18 cellular contexts compared by ENCODE assay signal in the genomic region with DNA sequence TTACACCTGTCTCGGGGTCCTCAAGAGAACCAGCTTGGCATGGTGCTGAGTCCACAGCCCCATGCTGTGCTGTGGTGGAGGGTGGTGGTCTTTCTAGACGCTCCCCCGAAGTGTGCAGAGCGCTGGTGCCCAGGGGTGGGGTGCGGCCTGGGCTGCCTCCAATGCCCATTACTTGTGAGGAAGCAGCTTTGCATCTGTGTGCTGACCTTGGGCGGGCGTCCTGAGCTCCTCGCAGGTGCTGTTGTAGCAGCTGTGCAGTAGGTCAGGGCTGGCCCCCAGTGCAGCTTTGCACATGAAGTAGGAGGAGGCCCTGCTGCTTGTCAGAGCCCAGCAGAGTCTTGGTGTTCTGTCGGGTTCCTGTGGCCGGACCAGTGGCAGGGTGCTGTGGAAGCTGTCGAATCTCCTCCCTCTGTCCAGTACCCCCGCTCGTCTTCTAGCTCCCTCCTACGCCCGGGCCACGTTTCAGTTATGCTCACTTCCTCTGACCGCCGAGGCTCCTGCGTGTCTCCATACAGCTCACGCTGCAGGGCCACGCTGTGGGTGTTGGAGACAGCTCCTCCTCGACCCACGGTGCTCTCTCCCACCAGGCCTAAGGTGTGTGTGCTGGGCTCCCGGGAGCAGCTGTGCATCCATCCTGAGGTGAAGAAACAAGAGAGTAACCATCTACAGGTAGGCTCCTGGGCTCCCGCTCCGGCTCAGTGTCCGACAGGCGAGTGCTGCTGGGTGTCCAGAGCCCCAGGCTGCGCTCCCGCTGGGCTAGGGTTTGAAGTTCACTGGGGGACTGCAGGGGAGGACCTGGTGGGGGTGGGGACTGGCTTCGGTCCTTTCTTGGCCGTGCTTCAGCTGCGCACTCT. TPM values are rescaled to one million over a fixed set of nuclear protein-coding genes. Genes with fewer than 3 reads are reported as not detected.
DNase-seq lines count a peak whose midpoint lies in the region; ATAC-seq, FAIRE-seq and TF ChIP-seq lines count a peak whose summit lies in the region.
"Had no signal": no experiment of that assay in that cellular context is flagged by ENCODE, and none has a peak within 500 bp of the region (broad histone marks: within the 10 kb centered on the region; RNA-seq: fewer than 3 reads in every experiment).

No MANE protein-coding gene starts in this region.

- H2AFZ ChIP-seq in K562 (ENCODE audit: low read depth, low read length), result no peak overlapping the region

- no TSS peak for BruUV-seq in K562 (replicated peaks; lab: Mats Ljungman, UMichigan)

- H3K4me3 Mint-ChIP-seq in nephron, result peak overlapping the region; percentile 30 to 57 (median 36)
- H3K4me3 Mint-ChIP-seq in progenitor cell of endocrine pancreas (ENCODE audit: low read depth), result no peak overlapping the region
- H3K4me3 Mint-ChIP-seq: B cell; CD4-positive, alpha-beta memory T cell had no signal

- TF ChIP-seq RAD21 in K562 (CRISPR knock-in tag; conservative IDR thresholded peaks at IDR 0.05 in 1 of 2, IDR thresholded peaks at IDR 0.05 in 1 of 2), result no peak

- H3K4me2 ChIP-seq in K562 (ENCODE audit: insufficient read depth, low read length), result no peak overlapping the region

- CTCF ChIA-PET in K562 (lab: Yijun Ruan, JAX; ENCODE audit: low intra/inter-chr PET ratio), result no interaction called here

- DNase-seq in H7, result peak; percentile 32
- DNase-seq in K562 (ENCODE audit: extremely low read depth in 1 of 4, low spot score in 3 of 4), result no peak
- no peak for DNase-seq in progenitor cell of endocrine pancreas (ENCODE audit: low spot score, unreplicated experiment)
- no peak for DNase-seq in HuH-7 (ENCODE audit: low spot score)
- no peak for DNase-seq in mucosa of descending colon
- DNase-seq: C1 segment of cervical spinal cord; CD4-positive, alpha-beta memory T cell; DMS79; GOT3 had no signal

- H3K79me2 ChIP-seq in K562 (ENCODE audit: control insufficient read depth, insufficient read depth, low read length), result peaks cover 22% of the 10 kb centered on the region

- H3K9ac ChIP-seq in K562 (ENCODE audit: insufficient read depth in 1 of 2, low read depth in 2 of 2, low read length in 2 of 2), result peak overlapping the region in 1 of 2 experiments; percentile 47; a peak in 1 of 4 replicates

- in situ Hi-C loops in K562 (cut with MboI), result no loop called here

- H3K27ac ChIP-seq in K562 (ENCODE audit: extremely low read depth, low read depth, low read length), result no peak overlapping the region
- H3K27ac ChIP-seq: HL-60 had no signal

- H3K4me1 ChIP-seq in K562 (replicated peaks in 1 of 2; ENCODE audit: control insufficient read depth in 2 of 2, insufficient read depth in 2 of 2, low read length in 2 of 2), result peaks cover 10 to 47% of the 10 kb centered on the region in 2 experiments; a peak in 4 of 5 replicates
- H3K4me1 ChIP-seq in mucosa of descending colon (ENCODE audit: low read depth), result peaks cover 12% of the 10 kb centered on the region

- peaks cover 3% of the 10 kb centered on the region; the same call in 1 of the 2 replicates for H3K36me3 ChIP-seq in H7 (replicated peaks; ENCODE audit: control insufficient read depth, insufficient read depth, low read length)
- H3K36me3 ChIP-seq in K562 (ENCODE audit: control insufficient read depth, insufficient read depth, low read length), result peaks cover 71% of the 10 kb centered on the region; the same call in 2 of the 3 replicates
- no peaks in the 10 kb centered on the region for H3K36me3 ChIP-seq in mucosa of descending colon (ENCODE audit: low read depth)

- 90% methylated on average over 23 of the region's 33 CpGs for WGBS in K562 (ENCODE audit: insufficient coverage, low coverage, missing lambda C conversion rate)

- H3K9me1 ChIP-seq in K562 (ENCODE audit: control insufficient read depth, insufficient read depth, low read length), result peaks cover 3% of the 10 kb centered on the region

- no peak for FAIRE-seq in K562 (lab: Jason Lieb, UNC)
- FAIRE-seq: A204.1, GM12878, GM18507 had no signal

- peaks cover 19% of the 10 kb centered on the region for H3K36me3 Mint-ChIP-seq in nephron (ENCODE audit: low read depth)
- peaks cover 3% of the 10 kb centered on the region for H3K36me3 Mint-ChIP-seq in progenitor cell of endocrine pancreas (ENCODE audit: insufficient read depth)

- H3K27ac Mint-ChIP-seq in nephron, result no peak overlapping the region
- peak overlapping the region; percentile 60 for H3K27ac Mint-ChIP-seq in progenitor cell of endocrine pancreas
- H3K27ac Mint-ChIP-seq: B cell; CD4-positive, alpha-beta memory T cell had no signal

- no peaks in the 10 kb centered on the region for H4K20me1 ChIP-seq in K562 (replicated peaks; ENCODE audit: control insufficient read depth, insufficient read depth, low read length)

- H3K4me1 Mint-ChIP-seq in nephron (peaks cover 21% of the 10 kb centered on the region), progenitor cell of endocrine pancreas (ENCODE audit: low read depth) (peaks cover 15% of the 10 kb centered on the region)

- no peak for ATAC-seq in K562
- no peak for ATAC-seq in GM21528 (IDR thresholded peaks at IDR 0.05; ENCODE audit: low FRiP score, unreplicated experiment)
- ATAC-seq in mucosa of descending colon, result no peak
- ATAC-seq: GM12878 had no signal

- H3K9me3 ChIP-seq in K562 (replicated peaks; ENCODE audit: control insufficient read depth, insufficient read depth, low read depth, low read length), result no peaks in the 10 kb centered on the region
- H3K9me3 ChIP-seq in mucosa of descending colon, result no peaks in the 10 kb centered on the region
- H3K9me3 ChIP-seq: HAP-1 had no signal

- no peak for TF ChIP-seq POLR2A in K562 (conservative IDR thresholded peaks at IDR 0.05)

- H3K4me3 ChIP-seq in H7 (ENCODE audit: insufficient read depth, low read depth, low read length) (no peak overlapping the region), K562 (no peak overlapping the region), mucosa of descending colon (no peak overlapping the region)
- H3K4me3 ChIP-seq: GM12878, HAP-1 had no signal

- TF ChIP-seq CTCF in K562 (IDR thresholded peaks at IDR 0.05 in 2 of 3, conservative IDR thresholded peaks at IDR 0.05 in 1 of 3; ENCODE audit: insufficient read depth in 2 of 3, low read depth in 1 of 3, low read length in 3 of 3) (no peak), nephron (IDR thresholded peaks at IDR 0.05; ENCODE audit: unreplicated experiment in 3 of 3) (no peak), progenitor cell of endocrine pancreas (IDR thresholded peaks at IDR 0.05; ENCODE audit: unreplicated experiment) (no peak), mucosa of descending colon (IDR thresholded peaks at IDR 0.05) (no peak)

- no peak for TF ChIP-seq EP300 in K562 (IDR thresholded peaks at IDR 0.05; ENCODE audit: low read length)

- no peaks in the 10 kb centered on the region for H3K27me3 ChIP-seq in H7 (ENCODE audit: control insufficient read depth, insufficient read depth, low read length)
- H3K27me3 ChIP-seq in K562 (ENCODE audit: control insufficient read depth in 2 of 2, insufficient read depth in 2 of 2, low read length in 2 of 2), result no peaks in the 10 kb centered on the region

- intact Hi-C loops in K562 (cut with micrococcal nuclease), result no loop called here
- intact Hi-C loops in mucosa of descending colon (cut with DNase I, micrococcal nuclease), result no loop called here

- POLR2A ChIA-PET in K562 (lab: Yijun Ruan, JAX), result interaction anchor here (0.6 to 1.7 kb wide), 4 partner anchors 10 to 133 kb away, joined by 3 read pairs; no protein-coding TSS in a partner anchor

- H3K27me3 Mint-ChIP-seq in nephron (ENCODE audit: low read depth) (no peaks in the 10 kb centered on the region), progenitor cell of endocrine pancreas (no peaks in the 10 kb centered on the region)
- H3K27me3 Mint-ChIP-seq: B cell; CD4-positive, alpha-beta memory T cell had no signal

- H3K9me3 Mint-ChIP-seq in nephron (no peaks in the 10 kb centered on the region), progenitor cell of endocrine pancreas (ENCODE audit: low read depth) (no peaks in the 10 kb centered on the region)
- H3K9me3 Mint-ChIP-seq: CD4-positive, alpha-beta memory T cell had no signal

RNA-seq across cellular contexts. Expression of gene RTEL1, which starts 4.1 kb away (rescaled TPM):
- total RNA-seq in H7 (2014; rRNA removed; shearing (Covaris generic)), result 15.1 and 22.4 TPM in 2 replicates
- total RNA-seq in K562 (2011; cell fraction: chromatin; rRNA removed; ENCODE audit: low replicate concordance), result 274 and 684 TPM in 2 replicates
- 188 TPM in 2 replicates for total RNA-seq in K562 (2011; cell fraction: nucleolus; rRNA removed)
- total RNA-seq in K562 (2011; cell fraction: nucleoplasm; rRNA removed), result 175 and 176 TPM in 2 replicates
- total RNA-seq in K562 (2014; rRNA removed) (27.7 and 32.0 TPM in 2 replicates), K562 (2014; rRNA removed; fragmentation: Illumina TruSeq; extraction: Trizol) (11.3 and 12.0 TPM in 2 replicates), K562 (2015; rRNA removed; fragmentation: Illumina TruSeq; extraction: Trizol) (14.0 and 15.4 TPM in 2 replicates), K562 (2021) (53.1 and 61.0 TPM in 2 replicates), progenitor cell of endocrine pancreas (35.5 and 39.7 TPM in 2 replicates), mucosa of descending colon (10 to 100 TPM; 23.5 to 42.8 (median 34.2) TPM)
- polyA plus RNA-seq in K562 (2011; rRNA removed) (25.2 and 34.3 TPM in 2 replicates), K562 (2014; fragmentation: Illumina TruSeq; extraction: Trizol) (17.9 and 20.1 TPM in 2 replicates), K562 (2014; fragmentation: Nextera tagmentation; extraction: Ambion mirVana) (under 1 TPM; 0.36 to 0.45 TPM), K562 (2014; rRNA removed) (31.8 and 35.7 TPM in 2 replicates)
- 10.0 and 23.6 TPM in 2 replicates for polyA plus RNA-seq in K562 (2011; cell fraction: cytosol; rRNA removed)
- polyA plus RNA-seq in K562 (2011; cell fraction: nucleus; rRNA removed), result 238 and 368 TPM in 2 replicates
- polyA plus RNA-seq in K562 (2012), result 10.8 and 25.1 TPM in 2 replicates
- 48.3 and 49.0 TPM in 2 replicates for polyA minus RNA-seq in K562 (2011; rRNA and poly(A)+ RNA removed)
- polyA minus RNA-seq in K562 (2011; cell fraction: cytosol; rRNA and poly(A)+ RNA removed), result 14.8 and 14.9 TPM in 2 replicates
- 63.7 and 84.3 TPM in 2 replicates for polyA minus RNA-seq in K562 (2011; cell fraction: nucleus; rRNA and poly(A)+ RNA removed)

RNA-seq across cellular contexts. Expression of gene STMN3, which starts 9.0 kb away (rescaled TPM):
- 24.9 and 32.7 TPM in 2 replicates for total RNA-seq in H7 (2014; rRNA removed; shearing (Covaris generic))
- total RNA-seq in K562 (2011; cell fraction: chromatin; rRNA removed; ENCODE audit: low replicate concordance), result 14.9 and 42.3 TPM in 2 replicates
- 45.7 and 51.0 TPM in 2 replicates for total RNA-seq in K562 (2011; cell fraction: nucleolus; rRNA removed)
- total RNA-seq in K562 (2011; cell fraction: nucleoplasm; rRNA removed), result 22.8 and 23.8 TPM in 2 replicates
- total RNA-seq in K562 (2014; rRNA removed) (65.6 and 79.2 TPM in 2 replicates), K562 (2014; rRNA removed; fragmentation: Illumina TruSeq; extraction: Trizol) (6.8 and 8.8 TPM in 2 replicates), K562 (2015; rRNA removed; fragmentation: Illumina TruSeq; extraction: Trizol) (29.4 and 29.9 TPM in 2 replicates), K562 (2021) (50.2 and 52.4 TPM in 2 replicates), progenitor cell of endocrine pancreas (25.6 and 26.5 TPM in 2 replicates), mucosa of descending colon (10 to 100 TPM in 1 of 3 donors, 1 to 10 TPM in 2; 2.7 to 19.7 (median 6.7) TPM)
- polyA plus RNA-seq in K562 (2011; rRNA removed) (30.9 and 37.6 TPM in 2 replicates), K562 (2014; fragmentation: Illumina TruSeq; extraction: Trizol) (20.3 and 36.0 TPM in 2 replicates), K562 (2014; fragmentation: Nextera tagmentation; extraction: Ambion mirVana) (under 1 TPM; 0.70 to 0.85 TPM), K562 (2014; rRNA removed) (58.0 and 60.2 TPM in 2 replicates)
- 51.3 and 126 TPM in 2 replicates for polyA plus RNA-seq in K562 (2011; cell fraction: cytosol; rRNA removed)
- 98.8 and 152 TPM in 2 replicates for polyA plus RNA-seq in K562 (2011; cell fraction: nucleus; rRNA removed)
- polyA plus RNA-seq in K562 (2012), result 20.9 and 32.0 TPM in 2 replicates
- 4.9 and 7.8 TPM in 2 replicates for polyA minus RNA-seq in K562 (2011; rRNA and poly(A)+ RNA removed)
- polyA minus RNA-seq in K562 (2011; cell fraction: cytosol; rRNA and poly(A)+ RNA removed), result 17.1 and 19.4 TPM in 2 replicates
- polyA minus RNA-seq in K562 (2011; cell fraction: nucleus; rRNA and poly(A)+ RNA removed), result 7.1 and 9.2 TPM in 2 replicates

RNA-seq across cellular contexts. Expression of gene TNFRSF6B, which starts 34.3 kb away (rescaled TPM):
- not detected in 2 replicates for total RNA-seq in H7 (2014; rRNA removed; shearing (Covaris generic))
- total RNA-seq in K562 (2011; cell fraction: chromatin; rRNA removed; ENCODE audit: low replicate concordance), result not detected in 2 replicates
- total RNA-seq in K562 (2011; cell fraction: nucleolus; rRNA removed), result 4.9 and 6.3 TPM in 2 replicates
- total RNA-seq in K562 (2011; cell fraction: nucleoplasm; rRNA removed), result not detected in 2 replicates
- total RNA-seq in K562 (2014; rRNA removed), result 0.32 and 3.8 TPM in 2 replicates
- not detected in 2 replicates for total RNA-seq in K562 (2014; rRNA removed; fragmentation: Illumina TruSeq; extraction: Trizol)
- 0.19 TPM in 1 of 2 replicates, not detected in the other for total RNA-seq in K562 (2015; rRNA removed; fragmentation: Illumina TruSeq; extraction: Trizol)
- not detected in 2 replicates for total RNA-seq in K562 (2021)
- 0.10 and 0.37 TPM in 2 replicates for polyA plus RNA-seq in K562 (2011; rRNA removed)
- polyA plus RNA-seq in K562 (2011; cell fraction: cytosol; rRNA removed), result 1.1 and 5.8 TPM in 2 replicates
- 1.4 and 13.8 TPM in 2 replicates for polyA plus RNA-seq in K562 (2011; cell fraction: nucleus; rRNA removed)
- polyA plus RNA-seq in K562 (2012), result 0.87 and 1.3 TPM in 2 replicates
- not detected in 2 replicates for polyA plus RNA-seq in K562 (2014; fragmentation: Illumina TruSeq; extraction: Trizol)
- not detected for polyA plus RNA-seq in K562 (2014; fragmentation: Nextera tagmentation; extraction: Ambion mirVana)
- 3.2 and 3.5 TPM in 2 replicates for polyA plus RNA-seq in K562 (2014; rRNA removed)
- polyA minus RNA-seq in K562 (2011; rRNA and poly(A)+ RNA removed), result not detected in 2 replicates
- not detected in 2 replicates for polyA minus RNA-seq in K562 (2011; cell fraction: cytosol; rRNA and poly(A)+ RNA removed)
- 1.2 TPM in 1 of 2 replicates, not detected in the other for polyA minus RNA-seq in K562 (2011; cell fraction: nucleus; rRNA and poly(A)+ RNA removed)
- not detected in 2 replicates for total RNA-seq in progenitor cell of endocrine pancreas
- 10 to 100 TPM in 1 of 3 donors, not detected in 2; 19.7 TPM for total RNA-seq in mucosa of descending colon
- total RNA-seq: B cell; CD4-positive, alpha-beta memory T cell; G401 had no signal
- polyA plus RNA-seq: CD4-positive, alpha-beta memory T cell had no signal

RNA-seq across cellular contexts. Expression of gene GMEB2, which starts 35.3 kb away (rescaled TPM):
- 17.0 and 21.4 TPM in 2 replicates for total RNA-seq in H7 (2014; rRNA removed; shearing (Covaris generic))
- 8.8 and 18.6 TPM in 2 replicates for total RNA-seq in K562 (2011; cell fraction: chromatin; rRNA removed; ENCODE audit: low replicate concordance)
- 13.2 and 13.8 TPM in 2 replicates for total RNA-seq in K562 (2011; cell fraction: nucleolus; rRNA removed)
- total RNA-seq in K562 (2011; cell fraction: nucleoplasm; rRNA removed), result 10.0 and 10.4 TPM in 2 replicates
- total RNA-seq in K562 (2014; rRNA removed), result 10.2 and 11.5 TPM in 2 replicates
- total RNA-seq in K562 (2014; rRNA removed; fragmentation: Illumina TruSeq; extraction: Trizol), result 2.6 and 2.8 TPM in 2 replicates
- 5.2 and 5.5 TPM in 2 replicates for total RNA-seq in K562 (2015; rRNA removed; fragmentation: Illumina TruSeq; extraction: Trizol)
- 11.5 and 13.9 TPM in 2 replicates for total RNA-seq in K562 (2021)
- 7.4 and 8.1 TPM in 2 replicates for polyA plus RNA-seq in K562 (2011; rRNA removed)
- 8.1 and 14.6 TPM in 2 replicates for polyA plus RNA-seq in K562 (2011; cell fraction: cytosol; rRNA removed)
- 18.5 and 27.6 TPM in 2 replicates for polyA plus RNA-seq in K562 (2011; cell fraction: nucleus; rRNA removed)
- 8.0 and 9.6 TPM in 2 replicates for polyA plus RNA-seq in K562 (2012)
- polyA plus RNA-seq in K562 (2014; fragmentation: Illumina TruSeq; extraction: Trizol), result 6.3 and 8.8 TPM in 2 replicates
- under 1 TPM; 0.03 to 0.08 TPM for polyA plus RNA-seq in K562 (2014; fragmentation: Nextera tagmentation; extraction: Ambion mirVana)
- 8.4 and 8.5 TPM in 2 replicates for polyA plus RNA-seq in K562 (2014; rRNA removed)
- polyA minus RNA-seq in K562 (2011; rRNA and poly(A)+ RNA removed), result 3.0 and 4.5 TPM in 2 replicates
- 6.2 and 7.3 TPM in 2 replicates for polyA minus RNA-seq in K562 (2011; cell fraction: cytosol; rRNA and poly(A)+ RNA removed)
- 4.3 and 4.4 TPM in 2 replicates for polyA minus RNA-seq in K562 (2011; cell fraction: nucleus; rRNA and poly(A)+ RNA removed)
- 15.1 and 15.2 TPM in 2 replicates for total RNA-seq in progenitor cell of endocrine pancreas
- total RNA-seq in mucosa of descending colon, result 10 to 100 TPM; 10.3 to 12.8 (median 11.4) TPM

RNA-seq across cellular contexts. Expression of gene ARFRP1, which starts 45.6 kb away (rescaled TPM):
- total RNA-seq in H7 (2014; rRNA removed; shearing (Covaris generic)), result 24.2 and 26.2 TPM in 2 replicates
- total RNA-seq in K562 (2011; cell fraction: chromatin; rRNA removed; ENCODE audit: low replicate concordance), result 98.6 and 222 TPM in 2 replicates
- total RNA-seq in K562 (2011; cell fraction: nucleolus; rRNA removed), result 116 and 124 TPM in 2 replicates
- 75.6 and 81.5 TPM in 2 replicates for total RNA-seq in K562 (2011; cell fraction: nucleoplasm; rRNA removed)
- 64.3 and 74.1 TPM in 2 replicates for total RNA-seq in K562 (2014; rRNA removed)
- total RNA-seq in K562 (2014; rRNA removed; fragmentation: Illumina TruSeq; extraction: Trizol), result 16.1 and 19.1 TPM in 2 replicates
- 37.3 and 37.7 TPM in 2 replicates for total RNA-seq in K562 (2015; rRNA removed; fragmentation: Illumina TruSeq; extraction: Trizol)
- total RNA-seq in K562 (2021), result 64.0 and 78.9 TPM in 2 replicates
- 37.5 and 39.5 TPM in 2 replicates for polyA plus RNA-seq in K562 (2011; rRNA removed)
- polyA plus RNA-seq in K562 (2011; cell fraction: cytosol; rRNA removed), result 52.0 and 57.8 TPM in 2 replicates
- polyA plus RNA-seq in K562 (2011; cell fraction: nucleus; rRNA removed), result 132 and 147 TPM in 2 replicates
- polyA plus RNA-seq in K562 (2012), result 44.1 and 48.2 TPM in 2 replicates
- polyA plus RNA-seq in K562 (2014; fragmentation: Illumina TruSeq; extraction: Trizol), result 20.0 and 36.3 TPM in 2 replicates
- 1 to 10 TPM; 2.2 to 6.0 TPM for polyA plus RNA-seq in K562 (2014; fragmentation: Nextera tagmentation; extraction: Ambion mirVana)
- polyA plus RNA-seq in K562 (2014; rRNA removed), result 66.9 and 70.5 TPM in 2 replicates
- 18.4 and 33.9 TPM in 2 replicates for polyA minus RNA-seq in K562 (2011; rRNA and poly(A)+ RNA removed)
- 14.4 and 22.2 TPM in 2 replicates for polyA minus RNA-seq in K562 (2011; cell fraction: cytosol; rRNA and poly(A)+ RNA removed)
- 46.2 and 62.4 TPM in 2 replicates for polyA minus RNA-seq in K562 (2011; cell fraction: nucleus; rRNA and poly(A)+ RNA removed)
- total RNA-seq in progenitor cell of endocrine pancreas, result 51.0 and 53.8 TPM in 2 replicates
- total RNA-seq in mucosa of descending colon, result 10 to 100 TPM; 64.5 to 69.7 (median 68.6) TPM
